9 cellular contexts compared by ENCODE assay signal in genomic region chr2:119240311-119241204, GRCh38. TPM values are rescaled to one million over a fixed set of nuclear protein-coding genes. Genes with fewer than 3 reads are reported as not detected.
DNase-seq lines count a peak whose midpoint lies in the region; ATAC-seq and TF ChIP-seq lines count a peak whose summit lies in the region.
"Had no signal": no experiment of that assay in that cellular context is flagged by ENCODE, and none has a peak within 500 bp of the region (broad histone marks: within the 10 kb centered on the region; RNA-seq: fewer than 3 reads in every experiment).

No MANE protein-coding gene starts in this region.

- no peak for ATAC-seq in HG02938 (IDR thresholded peaks at IDR 0.05; ENCODE audit: unreplicated experiment)
- no peak for ATAC-seq in HG02870 (IDR thresholded peaks at IDR 0.05; ENCODE audit: unreplicated experiment)
- ATAC-seq in stimulated activated naive CD8-positive, alpha-beta T cell treated with anti-CD3 and anti-CD28 coated beads, Interleukin-15, amount 100 ng/mL, for 72 hours = no peak
- no peak for ATAC-seq in HG02571 (IDR thresholded peaks at IDR 0.05; ENCODE audit: unreplicated experiment)

- peak overlapping the region; percentile 88 for H3K27ac Mint-ChIP-seq in osteocyte (ENCODE audit: unreplicated experiment)
- peak overlapping the region in 1 of 2 donors; percentile 93 for H3K27ac Mint-ChIP-seq in stimulated activated naive CD8-positive, alpha-beta T cell treated with anti-CD3 and anti-CD28 coated beads, Interleukin-15, amount 100 ng/mL, for 72 hours
- H3K27ac Mint-ChIP-seq: activated naive CD8-positive, alpha-beta T cell treated with anti-CD3 and anti-CD28 coated beads, Interleukin-2, amount 10 ng/mL, durations not matched to agents 7 days and 5 days had no signal

- no peaks in the 10 kb centered on the region for H3K36me3 ChIP-seq in GM23248 (ENCODE audit: low read depth)

- DNase-seq in GM23248 (peak; percentile 79), NCI-H524 treated with DMSO at 0.1 percent for 48 hours (lab: John Stamatoyannopoulos, UW) (peak; percentile 81), fibroblast of gingiva (ENCODE audit: low read depth) (peak; percentile 93), osteocyte (ENCODE audit: extremely low spot score, unreplicated experiment) (no peak)
- no peak for DNase-seq in stimulated activated naive CD8-positive, alpha-beta T cell treated with anti-CD3 and anti-CD28 coated beads, Interleukin-15, amount 100 ng/mL, for 72 hours
- DNase-seq: activated naive CD8-positive, alpha-beta T cell treated with anti-CD3 and anti-CD28 coated beads, Interleukin-2, amount 10 ng/mL, durations not matched to agents 7 days and 5 days had no signal

- TF ChIP-seq CTCF in osteocyte (IDR thresholded peaks at IDR 0.05) = no peak

- H3K9ac ChIP-seq in GM23248 = peak overlapping the region; percentile 65

- in situ Hi-C loops in GM23248 (cut with MboI) = no loop called here

- no peaks in the 10 kb centered on the region for H4K20me1 ChIP-seq in GM23248 (ENCODE audit: insufficient read depth)

- WGBS in GM23248 (ENCODE audit: low coverage in 1 of 2, low lambda C conversion rate in 2 of 2, missing lambda C conversion rate in 2 of 2), 2 experiments = 58 to 63% methylated on average over 15 of the region's 15 CpGs

- peak overlapping the region; percentile 66 for H3K4me2 ChIP-seq in GM23248 (ENCODE audit: unreplicated experiment)

- H2AFZ ChIP-seq in GM23248 = peak overlapping the region; percentile 62

- H3K79me2 ChIP-seq in GM23248 (ENCODE audit: insufficient read depth) = no peaks in the 10 kb centered on the region; the same call in 1 of the 2 replicates

- no peak overlapping the region for H3K4me3 Mint-ChIP-seq in osteocyte (ENCODE audit: unreplicated experiment)
- no peak overlapping the region for H3K4me3 Mint-ChIP-seq in stimulated activated naive CD8-positive, alpha-beta T cell treated with anti-CD3 and anti-CD28 coated beads, Interleukin-15, amount 100 ng/mL, for 72 hours
- H3K4me3 Mint-ChIP-seq: activated naive CD8-positive, alpha-beta T cell treated with anti-CD3 and anti-CD28 coated beads, Interleukin-2, amount 10 ng/mL, durations not matched to agents 7 days and 5 days had no signal

- no peaks in the 10 kb centered on the region for H3K9me3 Mint-ChIP-seq in osteocyte (ENCODE audit: unreplicated experiment)
- peaks cover 0 to 5% of the 10 kb centered on the region in 2 donors for H3K9me3 Mint-ChIP-seq in stimulated activated naive CD8-positive, alpha-beta T cell treated with anti-CD3 and anti-CD28 coated beads, Interleukin-15, amount 100 ng/mL, for 72 hours
- H3K9me3 Mint-ChIP-seq: activated naive CD8-positive, alpha-beta T cell treated with anti-CD3 and anti-CD28 coated beads, Interleukin-2, amount 10 ng/mL, durations not matched to agents 7 days and 5 days had no signal

- H3F3A ChIP-seq in GM23248 (ENCODE audit: insufficient read depth) = no peaks in the 10 kb centered on the region

- no peaks in the 10 kb centered on the region for H3K27me3 ChIP-seq in GM23248 (replicated peaks; ENCODE audit: insufficient read depth)

- no peak overlapping the region for H3K27ac ChIP-seq in GM23248

- no peaks in the 10 kb centered on the region for H3K9me3 ChIP-seq in GM23248 (ENCODE audit: low read depth)

- H3K36me3 Mint-ChIP-seq in osteocyte (ENCODE audit: unreplicated experiment) = no peaks in the 10 kb centered on the region
- H3K36me3 Mint-ChIP-seq: activated naive CD8-positive, alpha-beta T cell treated with anti-CD3 and anti-CD28 coated beads, Interleukin-2, amount 10 ng/mL, durations not matched to agents 7 days and 5 days had no signal

- H3K4me1 ChIP-seq in GM23248 (ENCODE audit: insufficient read depth) = peaks cover 15% of the 10 kb centered on the region

- H3K9me2 ChIP-seq in GM23248 (ENCODE audit: insufficient read depth) = no peaks in the 10 kb centered on the region

- no peak overlapping the region for H3K4me3 ChIP-seq in GM23248

- no peaks in the 10 kb centered on the region for H3K27me3 Mint-ChIP-seq in osteocyte (ENCODE audit: unreplicated experiment)
- peaks cover 6% of the 10 kb centered on the region for H3K27me3 Mint-ChIP-seq in stimulated activated naive CD8-positive, alpha-beta T cell treated with anti-CD3 and anti-CD28 coated beads, Interleukin-15, amount 100 ng/mL, for 72 hours

- peaks cover 29% of the 10 kb centered on the region for H3K4me1 Mint-ChIP-seq in osteocyte (ENCODE audit: unreplicated experiment)
- H3K4me1 Mint-ChIP-seq in stimulated activated naive CD8-positive, alpha-beta T cell treated with anti-CD3 and anti-CD28 coated beads, Interleukin-15, amount 100 ng/mL, for 72 hours = peaks cover 5% of the 10 kb centered on the region
- H3K4me1 Mint-ChIP-seq: activated naive CD8-positive, alpha-beta T cell treated with anti-CD3 and anti-CD28 coated beads, Interleukin-2, amount 10 ng/mL, durations not matched to agents 7 days and 5 days had no signal

RNA-seq across cellular contexts. Expression of gene STEAP3, which starts 16.9 kb away (rescaled TPM):
- 29.5 and 30.5 TPM in 2 replicates for total RNA-seq in GM23248 (2014; rRNA removed; shearing (Covaris generic))
- polyA plus RNA-seq in GM23248 (2016; fragmentation: Nextera tagmentation; extraction: Ambion mirVana) = 31.3 and 33.8 TPM in 2 replicates
- 19.3 and 22.7 TPM in 2 replicates for total RNA-seq in osteocyte

Comparison
In these comparisons a context has a peak if more than half of its experiments do, and no peak if none do; other contexts are left out.
1. DNase-seq: peak in GM23248 (single experiment), NCI-H524 treated with DMSO at 0.1 percent for 48 hours (single experiment) and fibroblast of gingiva (single experiment); none in osteocyte (single experiment) and stimulated activated naive CD8-positive, alpha-beta T cell treated with anti-CD3 and anti-CD28 coated beads, Interleukin-15, amount 100 ng/mL, for 72 hours (0 of 2).